Comparison of ENCODE assay signal across 19 cellular contexts in the genomic region with DNA sequence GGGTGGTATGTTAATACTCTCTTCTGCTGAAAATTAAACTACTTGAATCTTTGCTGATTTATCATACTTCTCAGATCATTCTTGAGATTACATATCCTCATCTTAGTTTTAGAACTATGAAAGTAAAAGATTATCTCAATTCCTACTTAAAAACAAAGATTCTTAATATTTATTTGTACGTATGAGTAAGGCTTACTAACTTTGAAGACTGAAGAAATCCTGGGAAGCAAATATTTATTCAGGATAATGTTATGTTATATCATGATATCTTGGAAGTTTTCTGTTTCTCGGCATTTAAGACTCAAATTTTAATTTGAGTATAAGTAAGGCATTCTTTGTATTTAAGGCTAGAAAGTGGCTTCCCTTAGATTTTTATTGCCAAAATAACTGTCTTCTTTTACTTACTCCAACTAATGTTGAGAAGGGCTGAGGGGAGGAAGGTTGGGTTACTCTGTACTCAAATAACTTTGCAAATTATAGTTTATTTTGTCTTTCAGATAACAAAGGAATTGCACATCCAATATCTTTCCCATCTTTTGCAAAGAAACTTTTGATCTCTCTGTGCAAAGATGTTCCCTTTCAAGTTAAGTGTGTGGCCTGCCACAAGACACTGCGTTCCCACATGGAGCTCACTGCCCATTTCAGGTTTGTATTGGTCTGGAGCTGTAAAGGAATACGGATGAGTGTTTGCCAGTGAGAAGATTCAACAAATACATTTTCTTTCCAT. TPM values are rescaled to one million over a fixed set of nuclear protein-coding genes. Genes with fewer than 3 reads are reported as not detected.
DNase-seq lines count a peak whose midpoint lies in the region; ATAC-seq, FAIRE-seq and TF ChIP-seq lines count a peak whose summit lies in the region.
"Had no signal": no experiment of that assay in that cellular context is flagged by ENCODE, and none has a peak within 500 bp of the region (broad histone marks: within the 10 kb centered on the region; RNA-seq: fewer than 3 reads in every experiment).

No MANE protein-coding gene starts in this region.

- H4K20me1 ChIP-seq in HepG2 (ENCODE audit: insufficient read depth, low read length), result no peaks in the 10 kb centered on the region
- no peaks in the 10 kb centered on the region for H4K20me1 ChIP-seq in PC-3 (ENCODE audit: low read length)

- TF ChIP-seq EP300 in HepG2 (IDR thresholded peaks at IDR 0.05; ENCODE audit: low read depth in 2 of 2, low read length in 2 of 2) (peak in 1 of 2 experiments; percentile 60; a peak in 1 of 4 replicates), HepG2 (CRISPR knock-in tag; IDR thresholded peaks at IDR 0.05; ENCODE audit: borderline replicate concordance) (no peak)

- H3K79me2 ChIP-seq in HepG2 (ENCODE audit: insufficient read depth, low read length) (no peaks in the 10 kb centered on the region), PC-3 (ENCODE audit: low read length) (no peaks in the 10 kb centered on the region)

- POLR2A ChIA-PET in HepG2 (lab: Yijun Ruan, JAX) (interaction anchor here (1.1 to 1.6 kb wide), 2 partner anchors 30 to 52 kb away, joined by 6 read pairs; a partner anchor contains a TSS), PC-3 (lab: Charles Lee; ENCODE audit: unreplicated experiment) (no interaction called here)

- in situ Hi-C loops in HepG2 (cut with HindIII; ENCODE audit: extremely low pct_ligation_motif_present, low pct_unique_long_range_greater_than_20kb), result no loop called here

- no peak for TF ChIP-seq RAD21 in HepG2 (CRISPR knock-in tag; IDR thresholded peaks at IDR 0.05)

- ATAC-seq in HepG2, result peak; percentile 97
- no peak for ATAC-seq in right lobe of liver
- ATAC-seq in PC-3, result peak; percentile 67
- ATAC-seq in GM18858 (IDR thresholded peaks at IDR 0.05; ENCODE audit: unreplicated experiment), result no peak

- DNase-seq in HepG2 (ENCODE audit: low spot score) (peak; percentile 83), right lobe of liver (no peak), PC-3 (peak; percentile 14), T-helper 2 cell (no peak)
- DNase-seq in stimulated activated CD4-positive, alpha-beta T cell treated with anti-CD3 and anti-CD28 coated beads, Interleukin-2, amount 100 ng/mL, for 24 hours, result no peak
- DNase-seq: 8988T; C1 segment of cervical spinal cord; Caco-2; CD4-positive, alpha-beta memory T cell; DMS153; DND-41; GM23248; H7; HCEC 1CT had no signal

- intact Hi-C loops in HepG2 (cut with micrococcal nuclease; ENCODE audit: unreplicated experiment), result loop anchor here (2.0 kb wide), 2 partner anchors 31 to 49 kb away; a partner anchor contains a TSS
- intact Hi-C loops in right lobe of liver (cut with DNase I), result no loop called here
- intact Hi-C loops in PC-3 (cut with micrococcal nuclease), result loop anchor here (1.0 kb wide), 1 partner anchor 31 kb away; a partner anchor contains a TSS

- TF ChIP-seq POLR2A in HepG2 (IDR thresholded peaks at IDR 0.05; ENCODE audit: insufficient read depth in 1 of 2, low read depth in 2 of 2, low read length in 2 of 2) (no peak), right lobe of liver (IDR thresholded peaks at IDR 0.05) (no peak)

- peak; percentile 66 for FAIRE-seq in HepG2 (lab: Jason Lieb, UNC)
- FAIRE-seq in endometrium (lab: Jason Lieb, UNC), result peak; percentile 53
- FAIRE-seq: GM12892, GM19239, H1 had no signal

- H3K4me2 ChIP-seq in HepG2 (ENCODE audit: low read depth, low read length), result 0 out of 2 replicates have a peak overlapping the region, but pooled peaks have one; percentile 20
- 0 out of 2 replicates have a peak overlapping the region, but pooled peaks have one; percentile 5 for H3K4me2 ChIP-seq in PC-3 (ENCODE audit: low read length)

- 24% methylated on average over 4 of the region's 4 CpGs for WGBS in HepG2 (ENCODE audit: low lambda C conversion rate)
- 98% methylated on average over 4 of the region's 4 CpGs for WGBS in right lobe of liver (ENCODE audit: insufficient coverage, low coverage, low lambda C conversion rate, missing lambda C conversion rate)

- no peaks in the 10 kb centered on the region for H3K9me2 ChIP-seq in PC-3 (replicated peaks; ENCODE audit: low read length)

- peaks cover 9 to 23% of the 10 kb centered on the region in 2 experiments for H3K36me3 ChIP-seq in HepG2 (replicated peaks in 1 of 2; ENCODE audit: control insufficient read depth in 1 of 2, insufficient read depth in 2 of 2, low read length in 2 of 2)
- peaks cover 0 to 10% (median 0%) of the 10 kb centered on the region in 4 donors for H3K36me3 ChIP-seq in right lobe of liver
- peaks cover 19% of the 10 kb centered on the region for H3K36me3 ChIP-seq in PC-3 (ENCODE audit: low read depth, low read length)

- H3K4me1 ChIP-seq in HepG2 (ENCODE audit: insufficient read depth, low read length), result peaks cover 25% of the 10 kb centered on the region
- H3K4me1 ChIP-seq in right lobe of liver, result no peaks in the 10 kb centered on the region
- H3K4me1 ChIP-seq in PC-3 (ENCODE audit: insufficient read depth, low read length), result peaks cover 4% of the 10 kb centered on the region; the same call in 1 of the 2 replicates
- H3K4me1 ChIP-seq: Caco-2 had no signal

- CTCF ChIA-PET in HepG2 (lab: Yijun Ruan, JAX; ENCODE audit: low intra/inter-chr PET ratio, low total read pairs), result no interaction called here
- CTCF ChIA-PET in PC-3 (lab: Charles Lee), result interaction anchor here (0.6 kb wide), 1 partner anchor 571 kb away, joined by 3 read pairs; no protein-coding TSS in a partner anchor

- H3K27ac ChIP-seq in HepG2 (ENCODE audit: extremely low read length, insufficient read depth, low read length) (peak overlapping the region; percentile 12), right lobe of liver (no peak overlapping the region), PC-3 (ENCODE audit: low read length) (0 out of 2 replicates have a peak overlapping the region, but pooled peaks have one; percentile 8)
- H3K27ac ChIP-seq: GM23248 had no signal

- H3K4me3 ChIP-seq in HepG2 (replicated peaks in 1 of 3; ENCODE audit: insufficient read depth in 1 of 3, low read depth in 2 of 3, low read length in 3 of 3) (no peak overlapping the region; a peak in 1 of 6 replicates), right lobe of liver (no peak overlapping the region), PC-3 (ENCODE audit: low read length) (no peak overlapping the region)
- H3K4me3 ChIP-seq: GM23248 had no signal

- H3K9ac ChIP-seq in HepG2 (ENCODE audit: insufficient read depth, low read depth, low read length) (no peak overlapping the region), PC-3 (ENCODE audit: low read length) (no peak overlapping the region)
- H3K9ac ChIP-seq: GM23248 had no signal

- TF ChIP-seq CTCF in HepG2 (CRISPR knock-in tag; IDR thresholded peaks at IDR 0.05) (no peak), right lobe of liver (IDR thresholded peaks at IDR 0.05) (no peak), PC-3 (conservative IDR thresholded peaks at IDR 0.05; ENCODE audit: low read depth, low read length) (no peak)

- H2AFZ ChIP-seq in HepG2 (ENCODE audit: low read length) (no peak overlapping the region), PC-3 (ENCODE audit: low read length) (no peak overlapping the region)
- H2AFZ ChIP-seq: GM23248 had no signal

- H3F3A ChIP-seq in PC-3 (ENCODE audit: low read length, unreplicated experiment), result no peaks in the 10 kb centered on the region

- H3K9me3 ChIP-seq in HepG2 (ENCODE audit: low read length) (no peaks in the 10 kb centered on the region), right lobe of liver (no peaks in the 10 kb centered on the region), PC-3 (ENCODE audit: low read length) (no peaks in the 10 kb centered on the region)

- BruUV-seq in HepG2 (replicated peaks; lab: Mats Ljungman, UMichigan) (no TSS peak), PC-3 (replicated peaks; lab: Mats Ljungman, UMichigan) (no TSS peak)

- H3K27me3 ChIP-seq in HepG2 (ENCODE audit: control insufficient read depth in 1 of 2, insufficient read depth in 2 of 2, low read length in 2 of 2) (no peaks in the 10 kb centered on the region), right lobe of liver (no peaks in the 10 kb centered on the region), PC-3 (ENCODE audit: low read length) (no peaks in the 10 kb centered on the region)

RNA-seq across cellular contexts. Expression of a gene that starts 30.5 kb away (rescaled TPM):
- total RNA-seq in HepG2 (2016; rRNA removed; fragmentation: Illumina TruSeq; extraction: Trizol) (15.1 and 23.0 TPM in 2 replicates), right lobe of liver (1 to 10 TPM; 2.8 to 6.2 (median 4.3) TPM), PC-3 (2014; rRNA removed) (8.9 and 10.4 TPM in 2 replicates)
- 3.7 and 4.1 TPM in 2 replicates for total RNA-seq in HepG2 (2016; cell fraction: cytosol; rRNA removed; fragmentation: Illumina TruSeq; extraction: Trizol; ENCODE audit: low read depth)
- 15.0 and 23.4 TPM in 2 replicates for total RNA-seq in HepG2 (2016; cell fraction: insoluble cytoplasmic fraction; rRNA removed; fragmentation: Illumina TruSeq; extraction: Trizol)
- 8.8 and 9.8 TPM in 2 replicates for total RNA-seq in HepG2 (2016; cell fraction: membrane; rRNA removed; fragmentation: Illumina TruSeq; extraction: Trizol)
- 10.3 and 11.9 TPM in 2 replicates for total RNA-seq in HepG2 (2016; cell fraction: nucleus; rRNA removed; fragmentation: Illumina TruSeq; extraction: Trizol)
- 4.3 and 5.7 TPM in 2 replicates for polyA plus RNA-seq in HepG2 (2011; rRNA removed)
- 2.4 and 3.5 TPM in 2 replicates for polyA plus RNA-seq in HepG2 (2011; cell fraction: cytosol; rRNA removed)
- polyA plus RNA-seq in HepG2 (2011; cell fraction: nucleus; rRNA removed), result 1.3 and 2.0 TPM in 2 replicates
- 6.1 and 6.7 TPM in 2 replicates for polyA plus RNA-seq in HepG2 (2012)
- polyA plus RNA-seq in HepG2 (2016; cell fraction: cytosol; fragmentation: Illumina TruSeq; extraction: Trizol; ENCODE audit: low read depth), result 2.4 TPM in 2 replicates
- polyA plus RNA-seq in HepG2 (2016; cell fraction: insoluble cytoplasmic fraction; fragmentation: Illumina TruSeq; extraction: Trizol; ENCODE audit: low read depth), result 24.1 and 26.3 TPM in 2 replicates
- polyA plus RNA-seq in HepG2 (2016; cell fraction: membrane; fragmentation: Illumina TruSeq; extraction: Trizol; ENCODE audit: low read depth), result 5.4 and 5.5 TPM in 2 replicates
- 10.2 and 10.9 TPM in 2 replicates for polyA plus RNA-seq in HepG2 (2016; cell fraction: nucleus; fragmentation: Illumina TruSeq; extraction: Trizol; ENCODE audit: insufficient read depth, low read depth)
- 3.1 and 7.3 TPM in 2 replicates for polyA minus RNA-seq in HepG2 (2011; rRNA and poly(A)+ RNA removed; ENCODE audit: low replicate concordance)
- polyA minus RNA-seq in HepG2 (2011; cell fraction: cytosol; rRNA and poly(A)+ RNA removed), result 4.3 and 4.4 TPM in 2 replicates
- polyA minus RNA-seq in HepG2 (2011; cell fraction: nucleus; rRNA and poly(A)+ RNA removed), result 19.6 and 22.1 TPM in 2 replicates

RNA-seq across cellular contexts. Expression of a gene that starts 51.6 kb away (rescaled TPM):
- 65.7 and 104 TPM in 2 replicates for total RNA-seq in HepG2 (2016; rRNA removed; fragmentation: Illumina TruSeq; extraction: Trizol)
- total RNA-seq in HepG2 (2016; cell fraction: cytosol; rRNA removed; fragmentation: Illumina TruSeq; extraction: Trizol; ENCODE audit: low read depth), result 24.7 and 26.5 TPM in 2 replicates
- 63.5 and 86.7 TPM in 2 replicates for total RNA-seq in HepG2 (2016; cell fraction: insoluble cytoplasmic fraction; rRNA removed; fragmentation: Illumina TruSeq; extraction: Trizol)
- 25.8 and 28.9 TPM in 2 replicates for total RNA-seq in HepG2 (2016; cell fraction: membrane; rRNA removed; fragmentation: Illumina TruSeq; extraction: Trizol)
- total RNA-seq in HepG2 (2016; cell fraction: nucleus; rRNA removed; fragmentation: Illumina TruSeq; extraction: Trizol), result 114 and 121 TPM in 2 replicates
- 26.8 and 32.1 TPM in 2 replicates for polyA plus RNA-seq in HepG2 (2011; rRNA removed)
- 11.2 and 15.5 TPM in 2 replicates for polyA plus RNA-seq in HepG2 (2011; cell fraction: cytosol; rRNA removed)
- polyA plus RNA-seq in HepG2 (2011; cell fraction: nucleus; rRNA removed), result 31.4 and 36.5 TPM in 2 replicates
- polyA plus RNA-seq in HepG2 (2012), result 19.2 and 24.0 TPM in 2 replicates
- 2.4 and 2.9 TPM in 2 replicates for polyA plus RNA-seq in HepG2 (2016; cell fraction: cytosol; fragmentation: Illumina TruSeq; extraction: Trizol; ENCODE audit: low read depth)
- 26.3 and 29.7 TPM in 2 replicates for polyA plus RNA-seq in HepG2 (2016; cell fraction: insoluble cytoplasmic fraction; fragmentation: Illumina TruSeq; extraction: Trizol; ENCODE audit: low read depth)
- 4.3 and 5.0 TPM in 2 replicates for polyA plus RNA-seq in HepG2 (2016; cell fraction: membrane; fragmentation: Illumina TruSeq; extraction: Trizol; ENCODE audit: low read depth)
- polyA plus RNA-seq in HepG2 (2016; cell fraction: nucleus; fragmentation: Illumina TruSeq; extraction: Trizol; ENCODE audit: insufficient read depth, low read depth), result 58.1 and 64.8 TPM in 2 replicates
- 41.3 and 48.2 TPM in 2 replicates for polyA minus RNA-seq in HepG2 (2011; rRNA and poly(A)+ RNA removed; ENCODE audit: low replicate concordance)
- 47.5 and 51.5 TPM in 2 replicates for polyA minus RNA-seq in HepG2 (2011; cell fraction: cytosol; rRNA and poly(A)+ RNA removed)
- polyA minus RNA-seq in HepG2 (2011; cell fraction: nucleus; rRNA and poly(A)+ RNA removed), result 297 and 303 TPM in 2 replicates
- 10 to 100 TPM; 14.4 to 24.9 (median 19.1) TPM for total RNA-seq in right lobe of liver
- total RNA-seq in PC-3 (2014; rRNA removed), result 32.5 and 34.5 TPM in 2 replicates

Comparison
In these comparisons a context has a peak if more than half of its experiments do, and no peak if none do; other contexts are left out.
1. ATAC-seq: peak in HepG2 (single experiment) and PC-3 (single experiment); none in right lobe of liver (0 of 4) and GM18858 (single experiment).
2. DNase-seq: peak in HepG2 (single experiment) and PC-3 (single experiment); none in right lobe of liver (0 of 3), T-helper 2 cell (0 of 5) and stimulated activated CD4-positive, alpha-beta T cell treated with anti-CD3 and anti-CD28 coated beads, Interleukin-2, amount 100 ng/mL, for 24 hours (0 of 2).
3. H3K27ac ChIP-seq: peak in HepG2 (single experiment) and PC-3 (single experiment); none in right lobe of liver (0 of 3).
4. intact Hi-C loops: an anchor here in HepG2 (2.0 kb wide) and PC-3 (1.0 kb wide); none called in right lobe of liver.